Comparison of ENCODE assay signal across 1 cellular context in the genomic region with DNA sequence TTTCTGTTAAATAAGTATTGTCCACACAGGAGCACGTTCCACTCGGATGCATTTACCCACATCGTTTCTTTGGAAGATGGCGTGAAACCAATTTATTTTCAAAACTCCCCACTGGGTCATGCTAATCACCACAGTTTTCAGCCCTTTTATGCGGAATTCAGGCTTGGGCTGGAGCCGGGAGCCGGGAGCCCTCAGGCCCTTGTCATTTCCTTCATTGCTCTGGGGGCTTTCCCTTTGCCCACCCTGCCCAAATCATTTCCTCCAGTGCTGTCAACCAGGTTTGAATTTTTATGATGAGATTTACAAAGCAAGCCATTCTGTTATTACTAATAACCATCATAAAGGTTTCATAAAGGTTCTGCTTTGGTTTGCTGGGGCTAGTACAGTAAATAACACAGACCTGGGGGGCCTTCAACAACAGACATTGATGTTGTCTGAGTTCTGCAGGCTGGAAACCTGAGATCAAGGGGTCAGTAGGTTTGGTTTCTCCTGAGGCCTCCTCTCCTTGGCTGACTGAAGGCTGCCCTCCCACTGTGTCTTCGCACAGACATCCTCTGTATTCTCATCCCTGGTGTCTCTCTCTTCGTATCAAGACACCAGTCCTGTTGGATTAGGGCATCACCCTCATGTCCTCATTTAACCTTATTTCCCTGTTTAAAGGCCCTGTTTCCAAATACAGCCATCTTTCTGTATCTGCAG.
TF ChIP-seq lines count a peak whose summit lies in the region.

No MANE protein-coding gene starts in this region.

TF ChIP-seq in GM23338, 12 proteins besides CTCF, POLR2A, EP300 and RAD21:
- TF ChIP-seq STAT1 (IDR thresholded peaks at IDR 0.05; ENCODE audit: unreplicated experiment) (no peak), EZH2 (IDR thresholded peaks at IDR 0.05; ENCODE audit: low read depth, unreplicated experiment) (no peak), EZH2phosphoT487 (IDR thresholded peaks at IDR 0.05; ENCODE audit: unreplicated experiment) (no peak), ZNF331 (CRISPR knock-in tag; IDR thresholded peaks at IDR 0.05; ENCODE audit: low read depth) (no peak), JUNB (IDR thresholded peaks at IDR 0.05; ENCODE audit: unreplicated experiment) (no peak), NANOG (IDR thresholded peaks at IDR 0.05; ENCODE audit: borderline replicate concordance) (no peak), CREB1 (CRISPR knock-in tag; IDR thresholded peaks at IDR 0.05; ENCODE audit: low read depth) (no peak)
- TF ChIP-seq, protein P1, sequence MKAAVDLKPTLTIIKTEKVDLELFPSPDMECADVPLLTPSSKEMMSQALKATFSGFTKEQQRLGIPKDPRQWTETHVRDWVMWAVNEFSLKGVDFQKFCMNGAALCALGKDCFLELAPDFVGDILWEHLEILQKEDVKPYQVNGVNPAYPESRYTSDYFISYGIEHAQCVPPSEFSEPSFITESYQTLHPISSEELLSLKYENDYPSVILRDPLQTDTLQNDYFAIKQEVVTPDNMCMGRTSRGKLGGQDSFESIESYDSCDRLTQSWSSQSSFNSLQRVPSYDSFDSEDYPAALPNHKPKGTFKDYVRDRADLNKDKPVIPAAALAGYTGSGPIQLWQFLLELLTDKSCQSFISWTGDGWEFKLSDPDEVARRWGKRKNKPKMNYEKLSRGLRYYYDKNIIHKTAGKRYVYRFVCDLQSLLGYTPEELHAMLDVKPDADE (IDR thresholded peaks at IDR 0.05), result no peak
- TF ChIP-seq, protein P2, sequence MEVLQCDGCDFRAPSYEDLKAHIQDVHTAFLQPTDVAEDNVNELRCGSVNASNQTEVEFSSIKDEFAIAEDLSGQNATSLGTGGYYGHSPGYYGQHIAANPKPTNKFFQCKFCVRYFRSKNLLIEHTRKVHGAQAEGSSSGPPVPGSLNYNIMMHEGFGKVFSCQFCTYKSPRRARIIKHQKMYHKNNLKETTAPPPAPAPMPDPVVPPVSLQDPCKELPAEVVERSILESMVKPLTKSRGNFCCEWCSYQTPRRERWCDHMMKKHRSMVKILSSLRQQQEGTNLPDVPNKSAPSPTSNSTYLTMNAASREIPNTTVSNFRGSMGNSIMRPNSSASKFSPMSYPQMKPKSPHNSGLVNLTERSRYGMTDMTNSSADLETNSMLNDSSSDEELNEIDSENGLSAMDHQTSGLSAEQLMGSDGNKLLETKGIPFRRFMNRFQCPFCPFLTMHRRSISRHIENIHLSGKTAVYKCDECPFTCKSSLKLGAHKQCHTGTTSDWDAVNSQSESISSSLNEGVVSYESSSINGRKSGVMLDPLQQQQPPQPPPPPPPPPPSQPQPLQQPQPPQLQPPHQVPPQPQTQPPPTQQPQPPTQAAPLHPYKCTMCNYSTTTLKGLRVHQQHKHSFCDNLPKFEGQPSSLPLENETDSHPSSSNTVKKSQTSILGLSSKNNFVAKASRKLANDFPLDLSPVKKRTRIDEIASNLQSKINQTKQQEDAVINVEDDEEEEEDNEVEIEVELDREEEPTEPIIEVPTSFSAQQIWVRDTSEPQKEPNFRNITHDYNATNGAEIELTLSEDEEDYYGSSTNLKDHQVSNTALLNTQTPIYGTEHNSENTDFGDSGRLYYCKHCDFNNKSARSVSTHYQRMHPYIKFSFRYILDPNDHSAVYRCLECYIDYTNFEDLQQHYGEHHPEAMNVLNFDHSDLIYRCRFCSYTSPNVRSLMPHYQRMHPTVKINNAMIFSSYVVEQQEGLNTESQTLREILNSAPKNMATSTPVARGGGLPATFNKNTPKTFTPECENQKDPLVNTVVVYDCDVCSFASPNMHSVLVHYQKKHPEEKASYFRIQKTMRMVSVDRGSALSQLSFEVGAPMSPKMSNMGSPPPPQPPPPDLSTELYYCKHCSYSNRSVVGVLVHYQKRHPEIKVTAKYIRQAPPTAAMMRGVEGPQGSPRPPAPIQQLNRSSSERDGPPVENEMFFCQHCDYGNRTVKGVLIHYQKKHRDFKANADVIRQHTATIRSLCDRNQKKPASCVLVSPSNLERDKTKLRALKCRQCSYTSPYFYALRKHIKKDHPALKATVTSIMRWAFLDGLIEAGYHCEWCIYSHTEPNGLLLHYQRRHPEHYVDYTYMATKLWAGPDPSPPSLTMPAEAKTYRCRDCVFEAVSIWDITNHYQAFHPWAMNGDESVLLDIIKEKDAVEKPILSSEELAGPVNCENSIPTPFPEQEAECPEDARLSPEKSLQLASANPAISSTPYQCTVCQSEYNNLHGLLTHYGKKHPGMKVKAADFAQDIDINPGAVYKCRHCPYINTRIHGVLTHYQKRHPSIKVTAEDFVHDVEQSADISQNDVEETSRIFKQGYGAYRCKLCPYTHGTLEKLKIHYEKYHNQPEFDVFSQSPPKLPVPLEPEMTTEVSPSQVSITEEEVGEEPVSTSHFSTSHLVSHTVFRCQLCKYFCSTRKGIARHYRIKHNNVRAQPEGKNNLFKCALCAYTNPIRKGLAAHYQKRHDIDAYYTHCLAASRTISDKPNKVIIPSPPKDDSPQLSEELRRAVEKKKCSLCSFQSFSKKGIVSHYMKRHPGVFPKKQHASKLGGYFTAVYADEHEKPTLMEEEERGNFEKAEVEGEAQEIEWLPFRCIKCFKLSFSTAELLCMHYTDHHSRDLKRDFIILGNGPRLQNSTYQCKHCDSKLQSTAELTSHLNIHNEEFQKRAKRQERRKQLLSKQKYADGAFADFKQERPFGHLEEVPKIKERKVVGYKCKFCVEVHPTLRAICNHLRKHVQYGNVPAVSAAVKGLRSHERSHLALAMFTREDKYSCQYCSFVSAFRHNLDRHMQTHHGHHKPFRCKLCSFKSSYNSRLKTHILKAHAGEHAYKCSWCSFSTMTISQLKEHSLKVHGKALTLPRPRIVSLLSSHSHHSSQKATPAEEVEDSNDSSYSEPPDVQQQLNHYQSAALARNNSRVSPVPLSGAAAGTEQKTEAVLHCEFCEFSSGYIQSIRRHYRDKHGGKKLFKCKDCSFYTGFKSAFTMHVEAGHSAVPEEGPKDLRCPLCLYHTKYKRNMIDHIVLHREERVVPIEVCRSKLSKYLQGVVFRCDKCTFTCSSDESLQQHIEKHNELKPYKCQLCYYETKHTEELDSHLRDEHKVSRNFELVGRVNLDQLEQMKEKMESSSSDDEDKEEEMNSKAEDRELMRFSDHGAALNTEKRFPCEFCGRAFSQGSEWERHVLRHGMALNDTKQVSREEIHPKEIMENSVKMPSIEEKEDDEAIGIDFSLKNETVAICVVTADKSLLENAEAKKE (CRISPR knock-in tag; IDR thresholded peaks at IDR 0.05), result no peak
